ENCODE assay signal across 28 cellular contexts in genomic region chr7:107284911-107285479, GRCh38.
"Had no signal": no experiment of that assay in that cellular context is flagged by ENCODE, and none has a peak within 500 bp of the region (broad histone marks: within the 10 kb centered on the region; RNA-seq: fewer than 3 reads in every experiment).

No MANE protein-coding gene starts in this region.

- H3K27me3 ChIP-seq: MG63, SJSA1 had no signal

- H3K4me1 ChIP-seq: SJSA1 had no signal

- DNase-seq: activated CD4-positive, alpha-beta T cell treated with anti-CD3 and anti-CD28 coated beads for 48 hours; activated CD4-positive, alpha-beta T cell treated with anti-CD3 and anti-CD28 coated beads, Interleukin-2, amount 50 U/mL, for 4 hours; activated CD4-positive, CD25-positive, alpha-beta regulatory T cell treated with anti-CD3 and anti-CD28 coated beads, Interleukin-2, amount 50 U/mL, for 72 hours; activated CD8-positive, alpha-beta memory T cell treated with anti-CD3 and anti-CD28 coated beads, Interleukin-2, amount 50 U/mL, for 48 hours; activated CD8-positive, alpha-beta T cell treated with anti-CD3 and anti-CD28 coated beads, Interleukin-2, amount 10 ng/mL, durations not matched to agents 7 days and 5 days; activated gamma-delta T cell; activated naive CD4-positive, alpha-beta T cell treated with anti-CD3 and anti-CD28 coated beads for 36 hours; activated T-cell treated with anti-CD3 and anti-CD28 coated beads, Interleukin-2, amount 50 U/mL, for 24 hours; amygdala; MG63; MV-4-11; NCI-H1092 treated with DMSO at 0.1 percent for 48 hours; NCI-H1417 treated with DMSO at 0.1 percent for 48 hours; NCI-H1694 treated with DMSO at 0.1 percent for 48 hours; NCI-H2029 treated with DMSO at 0.1 percent for 48 hours; NCI-H510A treated with DMSO at 0.1 percent for 48 hours; NCI-H69; NK-92 treated with Interleukin-12 subunit alpha and Interleukin-12 subunit beta, amount 100 ng/mL, for 24 hours; OCI-M1; RPMI8226; SHP77; SW 1271 had no signal

- H3K4me3 Mint-ChIP-seq: activated CD8-positive, alpha-beta T cell treated with anti-CD3 and anti-CD28 coated beads, Interleukin-2, amount 10 ng/mL, durations not matched to agents 7 days and 5 days; activated naive CD4-positive, alpha-beta T cell treated with anti-CD3 and anti-CD28 coated beads for 36 hours; activated naive CD8-positive, alpha-beta T cell; activated T-cell treated with anti-CD3 and anti-CD28 coated beads, Interleukin-2, amount 50 U/mL, for 24 hours; brain; WTC11 had no signal

- ATAC-seq: activated CD8-positive, alpha-beta T cell treated with anti-CD3 and anti-CD28 coated beads, Interleukin-2, amount 10 ng/mL, durations not matched to agents 7 days and 5 days; Panc1; SK-N-SH treated with all-trans-retinoic acid at 6 μM for 48 hours; WTC11 had no signal

- H3K36me3 ChIP-seq: MG63, SJSA1 had no signal

- H3K27me3 Mint-ChIP-seq: activated naive CD8-positive, alpha-beta T cell; activated T-cell treated with anti-CD3 and anti-CD28 coated beads, Interleukin-2, amount 50 U/mL, for 24 hours; brain had no signal

- H3K4me3 ChIP-seq: MG63, SJSA1 had no signal

- H3K27ac Mint-ChIP-seq: activated CD8-positive, alpha-beta T cell treated with anti-CD3 and anti-CD28 coated beads, Interleukin-2, amount 10 ng/mL, durations not matched to agents 7 days and 5 days; activated naive CD4-positive, alpha-beta T cell treated with anti-CD3 and anti-CD28 coated beads for 36 hours; activated naive CD8-positive, alpha-beta T cell; activated T-cell treated with anti-CD3 and anti-CD28 coated beads, Interleukin-2, amount 50 U/mL, for 24 hours; brain; WTC11 had no signal

- H3K27ac ChIP-seq: SJSA1 had no signal

- H3K4me1 Mint-ChIP-seq: brain had no signal

- H3K9me3 ChIP-seq: MG63, SJSA1 had no signal
